Comparison of ENCODE assay signal across 20 cellular contexts in the genomic region with DNA sequence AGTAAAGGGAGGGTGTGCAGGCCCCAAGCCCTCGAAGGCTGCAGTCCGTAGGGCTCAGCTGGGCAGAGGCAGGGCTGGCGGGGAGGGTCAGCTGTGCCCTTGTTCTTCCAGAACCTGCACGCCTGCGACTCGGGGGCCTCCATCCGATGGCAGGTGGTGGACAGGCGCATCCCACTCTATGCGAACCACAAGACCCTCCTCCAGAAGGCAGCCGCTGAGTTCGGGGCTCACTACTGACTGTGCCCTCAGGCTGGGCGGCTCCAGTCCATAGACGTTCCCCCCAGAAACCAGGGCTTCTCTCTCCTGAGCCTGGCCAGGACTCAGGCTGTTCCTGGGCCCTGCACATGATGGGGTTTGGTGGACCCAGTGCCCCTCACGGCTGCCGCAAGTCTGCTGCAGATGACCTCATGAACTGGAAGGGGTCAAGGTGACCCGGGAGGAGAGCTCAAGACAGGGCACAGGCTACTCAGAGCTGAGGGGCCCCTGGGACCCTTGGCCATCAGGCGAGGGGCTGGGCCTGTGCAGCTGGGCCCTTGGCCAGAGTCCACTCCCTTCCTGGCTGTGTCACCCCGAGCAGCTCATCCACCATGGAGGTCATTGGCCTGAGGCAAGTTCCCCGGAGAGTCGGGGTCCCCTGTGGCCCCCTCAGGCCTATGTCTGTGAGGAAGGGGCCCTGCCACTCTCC.
"Had no signal": no experiment of that assay in that cellular context is flagged by ENCODE, and none has a peak within 500 bp of the region (broad histone marks: within the 10 kb centered on the region; RNA-seq: fewer than 3 reads in every experiment).

No MANE protein-coding gene starts in this region.

- H3K4me3 ChIP-seq: mucosa of descending colon, tibial nerve had no signal

- H3K9me3 ChIP-seq: mucosa of descending colon, tibial nerve had no signal

- H3K27ac ChIP-seq: tibial nerve, VCaP had no signal

- H3K36me3 ChIP-seq: tibial nerve had no signal

- DNase-seq: activated CD4-positive, alpha-beta T cell treated with anti-CD3 and anti-CD28 coated beads, Interleukin-2, amount 10 ng/mL, durations not matched to agents 24 days and 14 days; activated CD8-positive, alpha-beta memory T cell treated with anti-CD3 and anti-CD28 coated beads, Interleukin-2, amount 10 ng/mL, durations not matched to agents 7 days and 5 days; activated CD8-positive, alpha-beta T cell treated with anti-CD3 and anti-CD28 coated beads for 36 hours; activated gamma-delta T cell treated with Interleukin-2 at 50 U/mL for 16 hours; activated T-cell treated with anti-CD3 and anti-CD28 coated beads, Interleukin-2, amount 50 U/mL, for 1 hour; amniotic stem cell; effector CD4-positive, alpha-beta T cell; immature natural killer cell; kidney glomerular epithelial cell; mesenchymal stem cell; occipital lobe; retina; stimulated activated CD4-positive, alpha-beta T cell treated with anti-CD3 and anti-CD28 coated beads, Interleukin-1b, Interleukin-23, amount 100 ng/mL, for 48 hours; stimulated activated naive CD8-positive, alpha-beta T cell treated with anti-CD3 and anti-CD28 coated beads, Interleukin-15, amount 100 ng/mL, for 72 hours had no signal

- ATAC-seq: activated CD4-positive, CD25-positive, alpha-beta regulatory T cell treated with anti-CD3 and anti-CD28 coated beads, Interleukin-2, amount 50 U/mL, for 24 hours; activated CD8-positive, alpha-beta memory T cell treated with anti-CD3 and anti-CD28 coated beads, Interleukin-2, amount 10 ng/mL, durations not matched to agents 7 days and 5 days; activated CD8-positive, alpha-beta T cell treated with anti-CD3 and anti-CD28 coated beads for 36 hours; mucosa of descending colon; SK-N-SH treated with all-trans-retinoic acid at 6 μM for 48 hours; stimulated activated effector memory CD8-positive, alpha-beta T cell treated with anti-CD3 and anti-CD28 coated beads, Interleukin-12 subunit alpha, Interleukin-12 subunit beta, amount 100 ng/mL, for 72 hours; stimulated activated naive CD8-positive, alpha-beta T cell treated with anti-CD3 and anti-CD28 coated beads, Interleukin-15, amount 100 ng/mL, for 72 hours had no signal

- H3K4me1 ChIP-seq: tibial nerve had no signal
